Comparison of ENCODE assay signal across 1 cellular context in the genomic region with DNA sequence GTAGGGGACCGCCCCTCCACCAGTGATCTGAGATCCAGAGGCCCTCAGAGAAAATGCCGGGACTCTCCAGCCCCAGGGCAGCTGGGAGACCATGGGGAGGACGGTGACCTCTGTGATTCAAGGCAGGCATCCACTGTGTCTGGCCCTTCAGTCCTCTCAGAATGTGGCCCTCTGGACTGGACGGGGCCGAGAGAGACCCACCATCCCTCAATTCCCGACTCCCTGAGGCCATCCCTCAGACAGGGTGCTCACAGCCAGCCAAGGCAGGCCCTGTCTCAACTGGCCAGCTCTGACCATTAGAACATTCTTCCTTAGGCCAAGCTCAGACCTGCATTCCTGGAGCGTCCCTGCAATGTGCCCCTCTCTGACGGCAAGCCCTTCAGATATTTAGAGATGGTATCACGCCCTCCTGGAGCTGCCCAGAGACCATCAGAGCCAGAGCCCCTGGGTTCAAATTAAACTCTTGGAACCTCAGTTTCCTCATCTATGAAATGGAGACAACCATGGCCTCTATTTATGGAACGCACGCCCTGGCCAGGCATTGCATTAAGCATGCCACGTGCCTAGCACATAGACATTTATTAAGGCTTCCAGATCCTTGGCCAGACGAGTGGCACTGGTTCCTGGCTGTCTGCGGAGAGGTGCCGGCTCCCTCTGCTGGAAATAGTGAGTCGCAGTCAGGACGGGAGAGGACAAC.
TF ChIP-seq lines count a peak whose summit lies in the region.

No MANE protein-coding gene starts in this region.

TF ChIP-seq in K562, 482 proteins besides CTCF, POLR2A, EP300 and RAD21 (continued from another document and continues in another):
- TF ChIP-seq, protein P1, sequence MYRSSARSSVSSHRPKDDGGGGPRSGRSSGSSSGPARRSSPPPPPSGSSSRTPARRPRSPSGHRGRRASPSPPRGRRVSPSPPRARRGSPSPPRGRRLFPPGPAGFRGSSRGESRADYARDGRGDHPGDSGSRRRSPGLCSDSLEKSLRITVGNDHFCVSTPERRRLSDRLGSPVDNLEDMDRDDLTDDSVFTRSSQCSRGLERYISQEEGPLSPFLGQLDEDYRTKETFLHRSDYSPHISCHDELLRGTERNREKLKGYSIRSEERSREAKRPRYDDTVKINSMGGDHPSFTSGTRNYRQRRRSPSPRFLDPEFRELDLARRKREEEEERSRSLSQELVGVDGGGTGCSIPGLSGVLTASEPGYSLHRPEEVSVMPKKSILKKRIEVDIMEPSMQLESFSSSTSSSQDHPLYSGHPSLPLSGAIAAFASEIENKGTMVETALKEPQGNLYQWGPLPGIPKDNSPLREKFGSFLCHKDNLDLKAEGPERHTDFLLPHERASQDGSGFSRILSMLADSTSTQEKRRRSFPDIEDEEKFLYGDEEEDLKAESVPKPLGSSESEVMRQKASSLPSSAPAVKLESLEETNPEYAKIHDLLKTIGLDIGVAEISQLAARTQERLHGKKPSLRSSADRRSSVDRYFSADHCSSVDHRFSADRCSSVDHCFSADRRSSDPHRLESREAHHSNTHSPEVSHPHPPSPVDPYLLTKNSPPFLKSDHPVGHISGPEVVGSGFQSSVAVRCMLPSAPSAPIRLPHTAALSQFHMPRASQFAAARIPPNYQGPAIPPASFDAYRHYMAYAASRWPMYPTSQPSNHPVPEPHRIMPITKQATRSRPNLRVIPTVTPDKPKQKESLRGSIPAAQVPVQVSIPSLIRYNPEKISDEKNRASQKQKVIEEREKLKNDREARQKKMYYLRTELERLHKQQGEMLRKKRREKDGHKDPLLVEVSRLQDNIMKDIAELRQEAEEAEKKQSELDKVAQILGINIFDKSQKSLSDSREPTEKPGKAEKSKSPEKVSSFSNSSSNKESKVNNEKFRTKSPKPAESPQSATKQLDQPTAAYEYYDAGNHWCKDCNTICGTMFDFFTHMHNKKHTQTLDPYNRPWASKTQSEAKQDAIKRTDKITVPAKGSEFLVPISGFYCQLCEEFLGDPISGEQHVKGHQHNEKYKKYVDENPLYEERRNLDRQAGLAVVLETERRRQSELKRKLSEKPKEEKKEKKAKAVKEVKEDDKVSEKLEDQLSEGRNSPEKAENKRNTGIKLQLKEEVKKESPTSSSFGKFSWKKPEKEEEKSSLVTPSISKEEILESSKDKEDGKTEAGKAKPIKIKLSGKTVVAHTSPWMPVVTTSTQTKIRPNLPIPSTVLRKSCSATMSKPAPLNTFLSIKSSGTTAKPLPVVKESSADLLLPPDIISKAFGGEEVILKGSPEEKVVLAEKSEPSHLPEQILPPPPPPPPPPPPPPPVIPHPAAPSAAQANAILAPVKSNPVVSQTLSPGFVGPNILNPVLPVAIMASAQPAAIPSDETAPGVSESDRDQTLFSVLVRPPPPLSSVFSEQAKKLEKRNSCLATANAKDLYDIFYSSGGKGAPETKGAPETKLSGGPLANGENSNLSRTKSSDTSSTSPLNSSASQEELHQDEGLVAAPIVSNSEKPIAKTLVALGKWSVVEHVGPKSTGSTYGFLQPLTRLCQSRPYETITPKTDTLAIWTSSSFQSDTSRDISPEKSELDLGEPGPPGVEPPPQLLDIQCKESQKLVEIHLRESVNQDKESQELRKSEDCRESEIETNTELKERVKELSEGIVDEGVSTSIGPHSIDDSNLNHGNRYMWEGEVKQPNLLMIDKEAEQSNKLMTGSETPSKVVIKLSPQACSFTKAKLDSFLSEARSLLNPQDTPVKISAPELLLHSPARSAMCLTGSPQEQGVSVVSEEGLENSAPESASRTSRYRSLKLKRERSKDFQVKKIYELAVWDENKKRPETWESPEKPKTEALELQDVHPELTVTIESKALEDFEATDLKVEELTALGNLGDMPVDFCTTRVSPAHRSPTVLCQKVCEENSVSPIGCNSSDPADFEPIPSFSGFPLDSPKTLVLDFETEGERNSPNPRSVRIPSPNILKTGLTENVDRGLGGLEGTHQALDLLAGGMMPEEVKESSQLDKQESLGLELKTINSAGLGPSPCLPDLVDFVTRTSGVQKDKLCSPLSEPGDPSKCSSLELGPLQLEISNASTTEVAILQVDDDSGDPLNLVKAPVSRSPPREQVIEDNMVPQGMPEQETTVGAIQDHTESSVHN (IDR thresholded peaks at IDR 0.05; ENCODE audit: borderline replicate concordance in 1 of 2, low read depth in 1 of 2), result no peak
- no peak for TF ChIP-seq POU5F1 (IDR thresholded peaks at IDR 0.05; ENCODE audit: borderline replicate concordance, low read depth, low read length, partially characterized antibody)
- TF ChIP-seq, protein P2, sequence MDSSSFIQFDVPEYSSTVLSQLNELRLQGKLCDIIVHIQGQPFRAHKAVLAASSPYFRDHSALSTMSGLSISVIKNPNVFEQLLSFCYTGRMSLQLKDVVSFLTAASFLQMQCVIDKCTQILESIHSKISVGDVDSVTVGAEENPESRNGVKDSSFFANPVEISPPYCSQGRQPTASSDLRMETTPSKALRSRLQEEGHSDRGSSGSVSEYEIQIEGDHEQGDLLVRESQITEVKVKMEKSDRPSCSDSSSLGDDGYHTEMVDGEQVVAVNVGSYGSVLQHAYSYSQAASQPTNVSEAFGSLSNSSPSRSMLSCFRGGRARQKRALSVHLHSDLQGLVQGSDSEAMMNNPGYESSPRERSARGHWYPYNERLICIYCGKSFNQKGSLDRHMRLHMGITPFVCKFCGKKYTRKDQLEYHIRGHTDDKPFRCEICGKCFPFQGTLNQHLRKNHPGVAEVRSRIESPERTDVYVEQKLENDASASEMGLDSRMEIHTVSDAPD (CRISPR knock-in tag; IDR thresholded peaks at IDR 0.05), result no peak
- peak; percentile 41; the same call in 1 of the 2 replicates for TF ChIP-seq MTA3 (IDR thresholded peaks at IDR 0.05; ENCODE audit: borderline replicate concordance)
- TF ChIP-seq EP400 (IDR thresholded peaks at IDR 0.05), result no peak
- TF ChIP-seq, protein P3, sequence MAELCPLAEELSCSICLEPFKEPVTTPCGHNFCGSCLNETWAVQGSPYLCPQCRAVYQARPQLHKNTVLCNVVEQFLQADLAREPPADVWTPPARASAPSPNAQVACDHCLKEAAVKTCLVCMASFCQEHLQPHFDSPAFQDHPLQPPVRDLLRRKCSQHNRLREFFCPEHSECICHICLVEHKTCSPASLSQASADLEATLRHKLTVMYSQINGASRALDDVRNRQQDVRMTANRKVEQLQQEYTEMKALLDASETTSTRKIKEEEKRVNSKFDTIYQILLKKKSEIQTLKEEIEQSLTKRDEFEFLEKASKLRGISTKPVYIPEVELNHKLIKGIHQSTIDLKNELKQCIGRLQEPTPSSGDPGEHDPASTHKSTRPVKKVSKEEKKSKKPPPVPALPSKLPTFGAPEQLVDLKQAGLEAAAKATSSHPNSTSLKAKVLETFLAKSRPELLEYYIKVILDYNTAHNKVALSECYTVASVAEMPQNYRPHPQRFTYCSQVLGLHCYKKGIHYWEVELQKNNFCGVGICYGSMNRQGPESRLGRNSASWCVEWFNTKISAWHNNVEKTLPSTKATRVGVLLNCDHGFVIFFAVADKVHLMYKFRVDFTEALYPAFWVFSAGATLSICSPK (IDR thresholded peaks at IDR 0.05; ENCODE audit: borderline replicate concordance), result no peak
- no peak for TF ChIP-seq SMARCA4 (IDR thresholded peaks at IDR 0.05)
- no peak for TF ChIP-seq ZNF217 (CRISPR knock-in tag; IDR thresholded peaks at IDR 0.05)
- peak; percentile 64 to 70 for TF ChIP-seq MAZ (CRISPR knock-in tag; conservative IDR thresholded peaks at IDR 0.05 in 1 of 2, IDR thresholded peaks at IDR 0.05 in 1 of 2)
- 0 out of 2 replicates have a peak, but pooled peaks have one; percentile 37 for TF ChIP-seq NR2F6 (CRISPR knock-in tag; IDR thresholded peaks at IDR 0.05)
- TF ChIP-seq PHF8 (IDR thresholded peaks at IDR 0.05; ENCODE audit: borderline replicate concordance, low read length), result no peak
- peak; percentile 20; the same call in 1 of the 2 replicates for TF ChIP-seq ZSCAN32 (CRISPR knock-in tag; IDR thresholded peaks at IDR 0.05)
- TF ChIP-seq SP1 (CRISPR knock-in tag; IDR thresholded peaks at IDR 0.05), result 0 out of 2 replicates have a peak, but pooled peaks have one; percentile 50
- 0 out of 2 replicates have a peak, but pooled peaks have one; percentile 40 for TF ChIP-seq E2F3 (CRISPR knock-in tag; IDR thresholded peaks at IDR 0.05)
- no peak for TF ChIP-seq SREBF1 (IDR thresholded peaks at IDR 0.05; ENCODE audit: borderline replicate concordance, low read depth, low read length)
- TF ChIP-seq, protein P4, sequence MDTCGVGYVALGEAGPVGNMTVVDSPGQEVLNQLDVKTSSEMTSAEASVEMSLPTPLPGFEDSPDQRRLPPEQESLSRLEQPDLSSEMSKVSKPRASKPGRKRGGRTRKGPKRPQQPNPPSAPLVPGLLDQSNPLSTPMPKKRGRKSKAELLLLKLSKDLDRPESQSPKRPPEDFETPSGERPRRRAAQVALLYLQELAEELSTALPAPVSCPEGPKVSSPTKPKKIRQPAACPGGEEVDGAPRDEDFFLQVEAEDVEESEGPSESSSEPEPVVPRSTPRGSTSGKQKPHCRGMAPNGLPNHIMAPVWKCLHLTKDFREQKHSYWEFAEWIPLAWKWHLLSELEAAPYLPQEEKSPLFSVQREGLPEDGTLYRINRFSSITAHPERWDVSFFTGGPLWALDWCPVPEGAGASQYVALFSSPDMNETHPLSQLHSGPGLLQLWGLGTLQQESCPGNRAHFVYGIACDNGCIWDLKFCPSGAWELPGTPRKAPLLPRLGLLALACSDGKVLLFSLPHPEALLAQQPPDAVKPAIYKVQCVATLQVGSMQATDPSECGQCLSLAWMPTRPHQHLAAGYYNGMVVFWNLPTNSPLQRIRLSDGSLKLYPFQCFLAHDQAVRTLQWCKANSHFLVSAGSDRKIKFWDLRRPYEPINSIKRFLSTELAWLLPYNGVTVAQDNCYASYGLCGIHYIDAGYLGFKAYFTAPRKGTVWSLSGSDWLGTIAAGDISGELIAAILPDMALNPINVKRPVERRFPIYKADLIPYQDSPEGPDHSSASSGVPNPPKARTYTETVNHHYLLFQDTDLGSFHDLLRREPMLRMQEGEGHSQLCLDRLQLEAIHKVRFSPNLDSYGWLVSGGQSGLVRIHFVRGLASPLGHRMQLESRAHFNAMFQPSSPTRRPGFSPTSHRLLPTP (IDR thresholded peaks at IDR 0.05; ENCODE audit: borderline replicate concordance, extremely low read depth, insufficient read length), result no peak
- no peak for TF ChIP-seq RBBP5 (IDR thresholded peaks at IDR 0.05; ENCODE audit: borderline replicate concordance, insufficient read depth, low read length, poor library complexity, severe bottlenecking)
- TF ChIP-seq NFE2 (IDR thresholded peaks at IDR 0.05; ENCODE audit: low read depth), result no peak
- TF ChIP-seq HMG20B (CRISPR knock-in tag; IDR thresholded peaks at IDR 0.05), result no peak
- TF ChIP-seq, protein P5, sequence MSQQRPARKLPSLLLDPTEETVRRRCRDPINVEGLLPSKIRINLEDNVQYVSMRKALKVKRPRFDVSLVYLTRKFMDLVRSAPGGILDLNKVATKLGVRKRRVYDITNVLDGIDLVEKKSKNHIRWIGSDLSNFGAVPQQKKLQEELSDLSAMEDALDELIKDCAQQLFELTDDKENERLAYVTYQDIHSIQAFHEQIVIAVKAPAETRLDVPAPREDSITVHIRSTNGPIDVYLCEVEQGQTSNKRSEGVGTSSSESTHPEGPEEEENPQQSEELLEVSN (IDR thresholded peaks at IDR 0.05; ENCODE audit: borderline replicate concordance in 1 of 2, extremely low read depth in 1 of 2, insufficient read depth in 1 of 2, insufficient read length in 1 of 2, low read depth in 1 of 2, low read length in 1 of 2, poor library complexity in 1 of 2, severe bottlenecking in 1 of 2), result peak; percentile 27 to 55
- 0 out of 2 replicates have a peak, but pooled peaks have one; percentile 59 for TF ChIP-seq DMBX1 (CRISPR knock-in tag; IDR thresholded peaks at IDR 0.05; ENCODE audit: borderline replicate concordance)
- no peak for TF ChIP-seq ELF2 (CRISPR knock-in tag; IDR thresholded peaks at IDR 0.05)
- TF ChIP-seq SNIP1 (IDR thresholded peaks at IDR 0.05; ENCODE audit: low read depth), result no peak
- TF ChIP-seq, protein P6, sequence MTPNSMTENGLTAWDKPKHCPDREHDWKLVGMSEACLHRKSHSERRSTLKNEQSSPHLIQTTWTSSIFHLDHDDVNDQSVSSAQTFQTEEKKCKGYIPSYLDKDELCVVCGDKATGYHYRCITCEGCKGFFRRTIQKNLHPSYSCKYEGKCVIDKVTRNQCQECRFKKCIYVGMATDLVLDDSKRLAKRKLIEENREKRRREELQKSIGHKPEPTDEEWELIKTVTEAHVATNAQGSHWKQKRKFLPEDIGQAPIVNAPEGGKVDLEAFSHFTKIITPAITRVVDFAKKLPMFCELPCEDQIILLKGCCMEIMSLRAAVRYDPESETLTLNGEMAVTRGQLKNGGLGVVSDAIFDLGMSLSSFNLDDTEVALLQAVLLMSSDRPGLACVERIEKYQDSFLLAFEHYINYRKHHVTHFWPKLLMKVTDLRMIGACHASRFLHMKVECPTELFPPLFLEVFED (CRISPR knock-in tag; conservative IDR thresholded peaks at IDR 0.05), result 0 out of 2 replicates have a peak, but pooled peaks have one; percentile 16
- TF ChIP-seq CBX1 (IDR thresholded peaks at IDR 0.05; ENCODE audit: low read depth), result no peak
- no peak for TF ChIP-seq NCOA1 (IDR thresholded peaks at IDR 0.05; ENCODE audit: low read depth)
- TF ChIP-seq DIDO1 (tag; IDR thresholded peaks at IDR 0.05; ENCODE audit: low read depth), result no peak
- TF ChIP-seq, protein P7, sequence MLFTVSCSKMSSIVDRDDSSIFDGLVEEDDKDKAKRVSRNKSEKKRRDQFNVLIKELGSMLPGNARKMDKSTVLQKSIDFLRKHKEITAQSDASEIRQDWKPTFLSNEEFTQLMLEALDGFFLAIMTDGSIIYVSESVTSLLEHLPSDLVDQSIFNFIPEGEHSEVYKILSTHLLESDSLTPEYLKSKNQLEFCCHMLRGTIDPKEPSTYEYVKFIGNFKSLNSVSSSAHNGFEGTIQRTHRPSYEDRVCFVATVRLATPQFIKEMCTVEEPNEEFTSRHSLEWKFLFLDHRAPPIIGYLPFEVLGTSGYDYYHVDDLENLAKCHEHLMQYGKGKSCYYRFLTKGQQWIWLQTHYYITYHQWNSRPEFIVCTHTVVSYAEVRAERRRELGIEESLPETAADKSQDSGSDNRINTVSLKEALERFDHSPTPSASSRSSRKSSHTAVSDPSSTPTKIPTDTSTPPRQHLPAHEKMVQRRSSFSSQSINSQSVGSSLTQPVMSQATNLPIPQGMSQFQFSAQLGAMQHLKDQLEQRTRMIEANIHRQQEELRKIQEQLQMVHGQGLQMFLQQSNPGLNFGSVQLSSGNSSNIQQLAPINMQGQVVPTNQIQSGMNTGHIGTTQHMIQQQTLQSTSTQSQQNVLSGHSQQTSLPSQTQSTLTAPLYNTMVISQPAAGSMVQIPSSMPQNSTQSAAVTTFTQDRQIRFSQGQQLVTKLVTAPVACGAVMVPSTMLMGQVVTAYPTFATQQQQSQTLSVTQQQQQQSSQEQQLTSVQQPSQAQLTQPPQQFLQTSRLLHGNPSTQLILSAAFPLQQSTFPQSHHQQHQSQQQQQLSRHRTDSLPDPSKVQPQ (CRISPR knock-in tag; IDR thresholded peaks at IDR 0.05; ENCODE audit: borderline replicate concordance), result no peak
- TF ChIP-seq SOX6 (IDR thresholded peaks at IDR 0.05), result no peak
- no peak for TF ChIP-seq DDX20 (tag; IDR thresholded peaks at IDR 0.05; ENCODE audit: low read depth)
- TF ChIP-seq NCOA4 (IDR thresholded peaks at IDR 0.05; ENCODE audit: partially characterized antibody), result no peak
- peak; percentile 68 for TF ChIP-seq JUND (IDR thresholded peaks at IDR 0.05; ENCODE audit: borderline replicate concordance, low read depth, low read length)
- TF ChIP-seq JUND (tag; IDR thresholded peaks at IDR 0.05; ENCODE audit: borderline replicate concordance, low read depth, low read length), result peak; percentile 49; the same call in 1 of the 3 replicates
- TF ChIP-seq ZNF699 (CRISPR knock-in tag; IDR thresholded peaks at IDR 0.05; ENCODE audit: insufficient replicate concordance), result no peak
- TF ChIP-seq ZNF76 (CRISPR knock-in tag; IDR thresholded peaks at IDR 0.05; ENCODE audit: borderline replicate concordance), result no peak
